Comparison of ENCODE assay signal across 14 cellular contexts in the genomic region with DNA sequence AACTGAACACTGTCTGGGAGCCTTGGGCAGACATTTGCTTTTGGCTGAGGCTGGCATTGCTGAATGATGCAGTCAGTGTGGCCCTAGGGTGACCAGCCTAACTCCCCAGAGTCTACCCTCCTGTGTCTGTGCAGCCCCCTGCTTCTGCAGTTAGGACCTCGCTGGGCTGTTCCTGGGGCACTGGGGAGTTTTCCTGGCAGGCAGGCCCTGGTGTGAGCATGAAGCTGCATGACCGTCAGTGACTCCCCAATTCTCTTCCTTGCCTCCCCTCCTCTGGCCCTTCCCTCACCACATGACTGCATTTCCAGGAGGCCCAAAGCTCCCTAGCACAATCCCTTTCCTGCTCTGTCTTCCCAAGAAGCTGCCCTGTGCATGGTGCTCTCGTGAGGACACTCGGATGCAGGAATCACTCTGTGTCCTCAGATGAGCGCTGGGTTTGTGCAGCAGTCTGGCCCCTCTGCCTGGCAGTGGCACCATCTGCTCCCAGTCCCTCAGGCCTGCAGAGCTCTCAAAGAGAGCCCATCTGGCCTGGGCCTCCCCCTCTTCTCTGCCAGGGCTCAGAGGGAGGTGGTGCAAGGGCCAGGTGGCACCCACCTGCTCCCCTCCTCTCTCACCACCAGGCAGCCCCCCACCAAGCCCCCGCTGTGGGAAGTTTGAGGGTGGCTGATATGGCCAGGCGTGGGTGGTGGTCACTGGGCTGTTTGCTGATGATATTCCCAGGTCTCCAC.
DNase-seq lines count a peak whose midpoint lies in the region; ATAC-seq and TF ChIP-seq lines count a peak whose summit lies in the region.
"Had no signal": no experiment of that assay in that cellular context is flagged by ENCODE, and none has a peak within 500 bp of the region (broad histone marks: within the 10 kb centered on the region; RNA-seq: fewer than 3 reads in every experiment).

No MANE protein-coding gene starts in this region.

- H3K4me1 Mint-ChIP-seq in endodermal cell, result peaks cover 14% of the 10 kb centered on the region
- peaks cover 17% of the 10 kb centered on the region for H3K4me1 Mint-ChIP-seq in progenitor cell of endocrine pancreas (ENCODE audit: low read depth)

- H3K36me3 Mint-ChIP-seq in endodermal cell (ENCODE audit: low read depth) (no peaks in the 10 kb centered on the region), progenitor cell of endocrine pancreas (ENCODE audit: insufficient read depth) (no peaks in the 10 kb centered on the region)

- no peaks in the 10 kb centered on the region for H3K79me2 ChIP-seq in GM23248 (ENCODE audit: insufficient read depth)

- no peaks in the 10 kb centered on the region for H3K9me2 ChIP-seq in GM23248 (ENCODE audit: insufficient read depth)

- no peak for TF ChIP-seq CTCF in endodermal cell (conservative IDR thresholded peaks at IDR 0.05)
- TF ChIP-seq CTCF in progenitor cell of endocrine pancreas (IDR thresholded peaks at IDR 0.05; ENCODE audit: unreplicated experiment), result no peak

- no peaks in the 10 kb centered on the region for H3F3A ChIP-seq in GM23248 (ENCODE audit: insufficient read depth)

- peak overlapping the region; percentile 53 for H3K27ac ChIP-seq in endodermal cell (ENCODE audit: low read depth, low read length)
- no peak overlapping the region for H3K27ac ChIP-seq in GM23248
- H3K27ac ChIP-seq: KMS-11 had no signal

- H2AFZ ChIP-seq in GM23248, result no peak overlapping the region

- ATAC-seq in HG03469 (IDR thresholded peaks at IDR 0.05; ENCODE audit: unreplicated experiment), result no peak
- ATAC-seq: effector memory CD8-positive, alpha-beta T cell; GM12878 had no signal

- H3K27me3 ChIP-seq in endodermal cell (ENCODE audit: control insufficient read depth, insufficient read depth, low read length, poor library complexity, severe bottlenecking), result no peaks in the 10 kb centered on the region
- no peaks in the 10 kb centered on the region for H3K27me3 ChIP-seq in GM23248 (replicated peaks; ENCODE audit: insufficient read depth)

- no peaks in the 10 kb centered on the region for H3K36me3 ChIP-seq in endodermal cell (ENCODE audit: control insufficient read depth, insufficient read depth, low read length)
- H3K36me3 ChIP-seq in GM23248 (ENCODE audit: low read depth), result no peaks in the 10 kb centered on the region

- H3K27me3 Mint-ChIP-seq in endodermal cell (ENCODE audit: insufficient read depth), result peaks cover 2% of the 10 kb centered on the region
- peaks cover 19% of the 10 kb centered on the region for H3K27me3 Mint-ChIP-seq in progenitor cell of endocrine pancreas

- H3K9me3 Mint-ChIP-seq in endodermal cell, result no peaks in the 10 kb centered on the region
- no peaks in the 10 kb centered on the region for H3K9me3 Mint-ChIP-seq in progenitor cell of endocrine pancreas (ENCODE audit: low read depth)
- H3K9me3 Mint-ChIP-seq: effector memory CD8-positive, alpha-beta T cell had no signal

- no peaks in the 10 kb centered on the region for H3K9me3 ChIP-seq in endodermal cell (ENCODE audit: control insufficient read depth, low read length)
- H3K9me3 ChIP-seq in GM23248 (ENCODE audit: low read depth), result no peaks in the 10 kb centered on the region

- H3K4me2 ChIP-seq in GM23248 (ENCODE audit: unreplicated experiment), result no peak overlapping the region
- H3K4me2 ChIP-seq: KMS-11 had no signal

- H3K9ac ChIP-seq in endodermal cell (ENCODE audit: extremely low read depth, low read length, poor library complexity, severe bottlenecking) (no peak overlapping the region), GM23248 (no peak overlapping the region)
- H3K9ac ChIP-seq: KMS-11 had no signal

- H3K4me1 ChIP-seq in endodermal cell (ENCODE audit: control insufficient read depth, insufficient read depth, low read length) (peaks cover 4% of the 10 kb centered on the region), GM23248 (ENCODE audit: insufficient read depth) (no peaks in the 10 kb centered on the region)

- H3K4me3 Mint-ChIP-seq in endodermal cell (no peak overlapping the region), progenitor cell of endocrine pancreas (ENCODE audit: low read depth) (no peak overlapping the region)
- H3K4me3 Mint-ChIP-seq: effector memory CD8-positive, alpha-beta T cell had no signal

- DNase-seq in DMS 273 treated with DMSO at 0.1 percent for 48 hours (lab: John Stamatoyannopoulos, UW) (peak; percentile 39), NCI-H524 treated with DMSO at 0.1 percent for 48 hours (lab: John Stamatoyannopoulos, UW) (peak; percentile 79), endodermal cell (peak; percentile 34), progenitor cell of endocrine pancreas (ENCODE audit: low spot score, unreplicated experiment) (peak; percentile 6), NK-92 (lab: John Stamatoyannopoulos, UW; ENCODE audit: unreplicated experiment) (no peak), GM23248 (no peak)
- DNase-seq in stimulated activated naive CD4-positive, alpha-beta T cell (lab: John Stamatoyannopoulos, UW), result no peak
- DNase-seq: effector memory CD8-positive, alpha-beta T cell; EL; NCI-H1930; NK-92 treated with Interleukin-12 subunit alpha and Interleukin-12 subunit beta, amount 100 ng/mL, for 24 hours had no signal

- H3K27ac Mint-ChIP-seq in endodermal cell, result no peak overlapping the region
- no peak overlapping the region for H3K27ac Mint-ChIP-seq in progenitor cell of endocrine pancreas
- H3K27ac Mint-ChIP-seq: effector memory CD8-positive, alpha-beta T cell had no signal

- no peaks in the 10 kb centered on the region for H4K20me1 ChIP-seq in GM23248 (ENCODE audit: insufficient read depth)

- 89 to 100% methylated on average over 3 to 7 of the region's 7 CpGs for WGBS in endodermal cell (ENCODE audit: insufficient coverage in 1 of 2, insufficient read length in 1 of 2), 2 experiments
- 72 to 73% methylated on average over 7 of the region's 7 CpGs for WGBS in GM23248 (ENCODE audit: low coverage in 1 of 2, low lambda C conversion rate in 2 of 2, missing lambda C conversion rate in 2 of 2), 2 experiments

- in situ Hi-C loops in GM23248 (cut with MboI), result no loop called here

- H3K4me3 ChIP-seq in endodermal cell (ENCODE audit: low read length) (no peak overlapping the region), GM23248 (no peak overlapping the region)
- H3K4me3 ChIP-seq: GM12878 had no signal

Comparison
In these comparisons a context has a peak if more than half of its experiments do, and no peak if none do; other contexts are left out.
1. DNase-seq: peak in DMS 273 treated with DMSO at 0.1 percent for 48 hours (single experiment), NCI-H524 treated with DMSO at 0.1 percent for 48 hours (single experiment), endodermal cell (single experiment) and progenitor cell of endocrine pancreas (single experiment); none in NK-92 (single experiment), GM23248 (single experiment) and stimulated activated naive CD4-positive, alpha-beta T cell (0 of 6).